Comparison of ENCODE assay signal across 31 cellular contexts in the genomic region with DNA sequence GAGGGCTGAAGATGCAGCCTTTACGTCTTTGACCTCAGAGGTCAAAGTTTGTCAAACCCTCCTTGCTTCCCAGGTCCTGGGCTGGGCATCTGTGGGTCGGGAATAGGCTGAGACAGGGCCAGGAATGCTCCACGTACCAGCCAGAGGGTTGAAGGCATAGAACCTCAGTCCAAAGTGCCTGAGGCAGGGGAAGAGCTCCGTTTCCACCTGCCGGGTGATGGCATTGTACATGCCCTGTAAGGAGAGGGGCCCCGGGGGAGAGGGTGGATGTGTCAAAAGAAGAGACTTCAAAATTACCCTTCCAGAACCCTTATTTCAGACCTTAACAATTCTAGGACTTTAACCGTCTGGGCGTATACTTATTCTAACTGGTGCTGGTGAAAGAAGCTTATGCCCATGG.
"Had no signal": no experiment of that assay in that cellular context is flagged by ENCODE, and none has a peak within 500 bp of the region (broad histone marks: within the 10 kb centered on the region; RNA-seq: fewer than 3 reads in every experiment).

No MANE protein-coding gene starts in this region.

- H3K9me3 ChIP-seq: ascending aorta had no signal

- H3K4me3 Mint-ChIP-seq: activated CD4-positive, alpha-beta memory T cell treated with anti-CD3 and anti-CD28 coated beads, Interleukin-2, amount 10 ng/mL, durations not matched to agents 7 days and 5 days; activated CD4-positive, alpha-beta T cell treated with anti-CD3 and anti-CD28 coated beads for 36 hours; activated CD4-positive, alpha-beta T cell treated with anti-CD3 and anti-CD28 coated beads, Interleukin-2, amount 10 ng/mL, durations not matched to agents 24 days and 14 days; activated naive CD4-positive, alpha-beta T cell treated with anti-CD3 and anti-CD28 coated beads, Interleukin-2, amount 10 ng/mL, durations not matched to agents 7 days and 5 days; activated naive CD8-positive, alpha-beta T cell treated with anti-CD3 and anti-CD28 coated beads, Interleukin-2, amount 10 ng/mL, durations not matched to agents 7 days and 5 days; activated T-cell treated with anti-CD3 and anti-CD28 coated beads, Interleukin-2, amount 50 U/mL, for 24 hours; activated T-cell treated with anti-CD3 and anti-CD28 coated beads, Interleukin-2, amount 50 U/mL, for 72 hours; central memory CD8-positive, alpha-beta T cell; dendritic cell treated with granulocyte-macrophage colony-stimulating factor and Interleukin-4, amounts not matched to agents 40 ng/mL and 50 ng/mL, for 4 days; endodermal cell; T-cell; T-helper 17 cell; T-helper 2 cell treated with Interferon-gamma antibody and Interleukin-4, amounts not matched to agents 5 μg/mL and 100 μg/mL, for 36 hours had no signal

- ATAC-seq: activated CD4-positive, alpha-beta T cell treated with anti-CD3 and anti-CD28 coated beads for 36 hours; activated naive CD4-positive, alpha-beta T cell treated with anti-CD3 and anti-CD28 coated beads, Interleukin-2, amount 50 U/mL, for 72 hours; activated T-cell treated with anti-CD3 and anti-CD28 coated beads, Interleukin-2, amount 50 U/mL, for 72 hours; esophagus mucosa; T-cell; T-helper 17 cell had no signal

- H3K36me3 Mint-ChIP-seq: T-cell had no signal

- H3K27ac Mint-ChIP-seq: activated CD4-positive, alpha-beta memory T cell treated with anti-CD3 and anti-CD28 coated beads, Interleukin-2, amount 10 ng/mL, durations not matched to agents 7 days and 5 days; activated CD4-positive, alpha-beta T cell treated with anti-CD3 and anti-CD28 coated beads for 36 hours; activated CD4-positive, alpha-beta T cell treated with anti-CD3 and anti-CD28 coated beads, Interleukin-2, amount 10 ng/mL, durations not matched to agents 24 days and 14 days; activated naive CD4-positive, alpha-beta T cell treated with anti-CD3 and anti-CD28 coated beads, Interleukin-2, amount 10 ng/mL, durations not matched to agents 7 days and 5 days; activated naive CD4-positive, alpha-beta T cell treated with anti-CD3 and anti-CD28 coated beads, Interleukin-2, amount 50 U/mL, for 72 hours; activated naive CD8-positive, alpha-beta T cell treated with anti-CD3 and anti-CD28 coated beads, Interleukin-2, amount 10 ng/mL, durations not matched to agents 7 days and 5 days; activated T-cell treated with anti-CD3 and anti-CD28 coated beads, Interleukin-2, amount 50 U/mL, for 24 hours; activated T-cell treated with anti-CD3 and anti-CD28 coated beads, Interleukin-2, amount 50 U/mL, for 72 hours; dendritic cell treated with granulocyte-macrophage colony-stimulating factor and Interleukin-4, amounts not matched to agents 40 ng/mL and 50 ng/mL, for 4 days; endodermal cell; T-cell; T-helper 17 cell; T-helper 2 cell treated with Interferon-gamma antibody and Interleukin-4, amounts not matched to agents 5 μg/mL and 100 μg/mL, for 36 hours had no signal

- H3K9me3 Mint-ChIP-seq: activated CD4-positive, alpha-beta memory T cell treated with anti-CD3 and anti-CD28 coated beads, Interleukin-2, amount 10 ng/mL, durations not matched to agents 7 days and 5 days; activated CD4-positive, alpha-beta T cell treated with anti-CD3 and anti-CD28 coated beads, Interleukin-2, amount 10 ng/mL, durations not matched to agents 24 days and 14 days; activated naive CD4-positive, alpha-beta T cell treated with anti-CD3 and anti-CD28 coated beads, Interleukin-2, amount 10 ng/mL, durations not matched to agents 7 days and 5 days; activated naive CD4-positive, alpha-beta T cell treated with anti-CD3 and anti-CD28 coated beads, Interleukin-2, amount 50 U/mL, for 72 hours; activated naive CD8-positive, alpha-beta T cell treated with anti-CD3 and anti-CD28 coated beads, Interleukin-2, amount 10 ng/mL, durations not matched to agents 7 days and 5 days; activated T-cell treated with anti-CD3 and anti-CD28 coated beads, Interleukin-2, amount 50 U/mL, for 24 hours; central memory CD8-positive, alpha-beta T cell; dendritic cell treated with granulocyte-macrophage colony-stimulating factor and Interleukin-4, amounts not matched to agents 40 ng/mL and 50 ng/mL, for 4 days; T-cell; T-helper 2 cell treated with Interferon-gamma antibody and Interleukin-4, amounts not matched to agents 5 μg/mL and 100 μg/mL, for 36 hours had no signal

- H3K27me3 ChIP-seq: ascending aorta, brain microvascular endothelial cell, dorsolateral prefrontal cortex had no signal

- DNase-seq: activated CD4-positive, alpha-beta memory T cell treated with anti-CD3 and anti-CD28 coated beads, Interleukin-2, amount 10 ng/mL, durations not matched to agents 7 days and 5 days; activated CD4-positive, alpha-beta T cell treated with anti-CD3 and anti-CD28 coated beads for 36 hours; activated CD4-positive, alpha-beta T cell treated with anti-CD3 and anti-CD28 coated beads, Interleukin-2, amount 10 ng/mL, durations not matched to agents 24 days and 14 days; activated CD4-positive, alpha-beta T cell treated with anti-CD3 and anti-CD28 coated beads, Interleukin-2, amount 50 U/mL, for 4 hours; activated CD4-positive, CD25-positive, alpha-beta regulatory T cell; activated CD4-positive, CD25-positive, alpha-beta regulatory T cell treated with anti-CD3 and anti-CD28 coated beads, Interleukin-2, amount 50 U/mL, for 72 hours; activated CD8-positive, alpha-beta memory T cell treated with anti-CD3 and anti-CD28 coated beads, Interleukin-2, amount 50 U/mL, for 48 hours; activated gamma-delta T cell; activated naive CD4-positive, alpha-beta T cell; activated naive CD4-positive, alpha-beta T cell treated with anti-CD3 and anti-CD28 coated beads, Interleukin-2, amount 10 ng/mL, durations not matched to agents 7 days and 5 days; activated naive CD8-positive, alpha-beta T cell treated with anti-CD3 and anti-CD28 coated beads, Interleukin-2, amount 10 ng/mL, durations not matched to agents 7 days and 5 days; activated T-cell treated with anti-CD3 and anti-CD28 coated beads for 4 hours; activated T-cell treated with anti-CD3 and anti-CD28 coated beads, Interleukin-2, amount 50 U/mL, for 24 hours; activated T-cell treated with anti-CD3 and anti-CD28 coated beads, Interleukin-2, amount 50 U/mL, for 72 hours; brain microvascular endothelial cell; dorsolateral prefrontal cortex; effector memory CD4-positive, alpha-beta T cell; endodermal cell; foreskin fibroblast; head of caudate nucleus; SW 1271; T-cell; T-helper 17 cell; T1000 had no signal

- H3K36me3 ChIP-seq: brain microvascular endothelial cell had no signal

- H3K27ac ChIP-seq: ascending aorta, brain microvascular endothelial cell, coronary artery, dorsolateral prefrontal cortex had no signal

- H3K4me3 ChIP-seq: ascending aorta, coronary artery, dorsolateral prefrontal cortex had no signal
